ENCODE assay signal across 9 cellular contexts in the genomic region with DNA sequence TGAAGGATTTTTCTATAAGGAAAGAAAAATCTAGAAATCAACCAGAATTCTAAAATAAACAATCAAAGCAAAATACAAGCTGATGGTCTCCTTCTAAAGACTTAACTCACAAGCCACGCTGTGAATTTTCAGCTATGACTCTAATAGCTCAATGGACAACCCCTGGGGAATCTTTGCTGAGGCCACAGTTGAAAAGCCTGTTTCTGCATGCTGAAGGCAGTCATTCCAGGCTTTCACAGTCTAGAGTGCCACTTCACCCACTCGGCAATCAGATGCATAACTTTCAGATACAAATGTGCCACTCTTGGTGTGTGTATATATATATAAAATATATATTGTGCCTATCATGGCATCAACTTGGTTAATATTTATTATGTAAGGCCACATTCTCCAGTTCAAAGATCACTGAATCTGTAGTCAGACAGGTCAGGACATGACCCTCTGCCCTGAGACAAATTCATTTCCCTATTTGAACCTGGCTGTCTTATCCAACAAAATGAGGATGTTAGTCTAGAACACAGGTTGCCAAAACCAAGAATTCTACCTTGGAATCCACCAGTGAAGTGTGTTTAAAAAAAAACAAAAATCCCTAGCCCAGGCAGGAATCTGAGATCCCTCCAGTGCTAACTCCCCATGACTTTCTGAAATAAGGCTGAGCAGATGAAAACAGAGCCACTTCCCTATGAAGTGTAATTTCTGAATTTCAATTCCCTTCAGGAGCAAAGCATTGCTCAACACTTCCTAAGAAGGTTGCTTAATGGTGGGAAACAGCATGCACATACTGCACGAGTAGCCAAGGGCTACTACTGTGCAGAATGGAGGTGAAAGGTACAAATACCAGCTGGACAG. TPM values are rescaled to one million over a fixed set of nuclear protein-coding genes. Genes with fewer than 3 reads are reported as not detected.
DNase-seq lines count a peak whose midpoint lies in the region; ATAC-seq and TF ChIP-seq lines count a peak whose summit lies in the region.
"Had no signal": no experiment of that assay in that cellular context is flagged by ENCODE, and none has a peak within 500 bp of the region (broad histone marks: within the 10 kb centered on the region; RNA-seq: fewer than 3 reads in every experiment).

No MANE protein-coding gene starts in this region.

- H3K27me3 ChIP-seq in body of pancreas = no peaks in the 10 kb centered on the region

- no peaks in the 10 kb centered on the region for H3K4me1 ChIP-seq in body of pancreas
- H3K4me1 ChIP-seq: prostate gland had no signal

- H3K4me3 ChIP-seq in AG10803 (ENCODE audit: low read length) (no peak overlapping the region), body of pancreas (no peak overlapping the region)
- H3K4me3 ChIP-seq: prostate gland had no signal

- DNase-seq in AG10803 (ENCODE audit: low read depth) = peak; percentile 56
- DNase-seq in body of pancreas = peak in 1 of 4 donors; percentile 23
- DNase-seq in left lobe of liver (ENCODE audit: low spot score) = no peak
- no peak for DNase-seq in HT-29 (ENCODE audit: low spot score)
- no peak for DNase-seq in germinal center (ENCODE audit: low spot score)
- DNase-seq in NK-92 (lab: John Stamatoyannopoulos, UW; ENCODE audit: unreplicated experiment) = no peak
- DNase-seq in H4 (ENCODE audit: low spot score) = no peak

- TF ChIP-seq CTCF in AG10803 (conservative IDR thresholded peaks at IDR 0.05; ENCODE audit: low read length) (no peak), body of pancreas (IDR thresholded peaks at IDR 0.05) (no peak)

- TF ChIP-seq POLR2A in body of pancreas (IDR thresholded peaks at IDR 0.05) = no peak

- H3K9me3 ChIP-seq in body of pancreas = no peaks in the 10 kb centered on the region
- H3K9me3 ChIP-seq: prostate gland had no signal

- H3K27ac ChIP-seq in body of pancreas = peak overlapping the region in 1 of 4 donors; percentile 47
- H3K27ac ChIP-seq: prostate gland had no signal

- 82 to 85% methylated on average over 3 of the region's 3 CpGs for WGBS in body of pancreas, 2 donors

- intact Hi-C loops in body of pancreas (cut with DNase I) = no loop called here

- peaks cover 0 to 3% of the 10 kb centered on the region in 2 donors for H3K36me3 ChIP-seq in body of pancreas (replicated peaks in 1 of 2; ENCODE audit: insufficient read depth in 1 of 2, low read depth in 2 of 2)
- H3K36me3 ChIP-seq: prostate gland had no signal

- peak; percentile 53 for ATAC-seq in HG02759 (IDR thresholded peaks at IDR 0.05; ENCODE audit: unreplicated experiment)
- ATAC-seq in body of pancreas = peak; percentile 27
- ATAC-seq in left lobe of liver = peak; percentile 79

RNA-seq across cellular contexts. Expression of gene LIPA, which starts 9.9 kb away (rescaled TPM):
- total RNA-seq in body of pancreas = 10 to 100 TPM; 19.8 to 30.4 TPM
- 53.8 TPM for total RNA-seq in left lobe of liver
- total RNA-seq in HT-29 (2014; rRNA removed; shearing (Covaris generic)) = 10.2 and 10.7 TPM in 2 replicates
- 69.7 and 101 TPM in 2 replicates for total RNA-seq in H4 (2014; rRNA removed; shearing (Covaris generic))

RNA-seq across cellular contexts. Expression of gene CH25H, which starts 34.6 kb away (rescaled TPM):
- total RNA-seq in body of pancreas (1 to 10 TPM; 1.0 to 2.0 TPM), left lobe of liver (0.10 TPM)
- not detected in 2 replicates for total RNA-seq in HT-29 (2014; rRNA removed; shearing (Covaris generic))
- 0.12 TPM in 1 of 2 replicates, not detected in the other for total RNA-seq in H4 (2014; rRNA removed; shearing (Covaris generic))

Comparison
In these comparisons a context has a peak if more than half of its experiments do, and no peak if none do; other contexts are left out.
1. ATAC-seq: peak in every context shown above with its lines; median percentile 79 in left lobe of liver; 53 in HG02759; 27 in body of pancreas.